Comparison of ENCODE assay signal across 13 cellular contexts in the genomic region with DNA sequence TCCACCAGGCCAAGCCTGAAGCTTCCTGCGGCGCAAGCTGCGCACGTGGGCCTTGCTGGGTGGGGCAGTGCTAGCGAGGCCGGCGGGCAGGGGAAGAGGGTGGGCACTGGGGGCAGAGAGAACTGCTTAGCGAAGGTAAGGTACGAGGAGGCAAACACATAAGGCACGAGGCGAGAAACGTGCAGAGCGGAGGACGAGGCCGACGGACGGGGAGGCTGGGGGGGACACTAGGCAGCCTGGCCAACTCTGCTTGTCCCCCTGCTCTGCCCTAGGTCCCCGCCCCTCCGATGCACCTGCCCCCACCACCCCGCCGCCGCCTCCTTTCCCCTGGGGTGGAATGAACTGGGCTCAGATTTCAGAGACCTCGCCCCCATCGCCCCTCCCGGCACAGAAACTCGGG. TPM values are rescaled to one million over a fixed set of nuclear protein-coding genes. Genes with fewer than 3 reads are reported as not detected.
A peak's percentile ranks its signal among the peaks of the same experiment; 100 is the strongest.
DNase-seq lines count a peak whose midpoint lies in the region; ATAC-seq and TF ChIP-seq lines count a peak whose summit lies in the region.
"Had no signal": no experiment of that assay in that cellular context is flagged by ENCODE, and none has a peak within 500 bp of the region (broad histone marks: within the 10 kb centered on the region; RNA-seq: fewer than 3 reads in every experiment).

No MANE protein-coding gene starts in this region.

- ATAC-seq in CD4-positive, alpha-beta T cell (ENCODE audit: poor library complexity), result no peak

- DNase-seq in CD4-positive, alpha-beta T cell, result no peak
- DNase-seq in GM12864 (ENCODE audit: low read depth), result no peak
- no peak for DNase-seq in activated T-helper 2 cell treated with anti-CD3 and anti-CD28 coated beads, Interferon-gamma antibody, Interleukin-2, Interleukin-4, amounts not matched to agents 10 μg/mL and 5 μg/mL and 100 μg/mL, durations not matched to agents 14 hours and 24 hours and 36 hours (ENCODE audit: low spot score)
- DNase-seq in mesothelial cell of epicardium (ENCODE audit: low spot score in 2 of 2, unreplicated experiment in 2 of 2), result no peak
- no peak for DNase-seq in cerebellar nuclear complex (lab: John Stamatoyannopoulos, UW)
- no peak for DNase-seq in SIG-M5 treated with dmso at 0.1 percent for 504 hours (lab: John Stamatoyannopoulos, UW; ENCODE audit: unreplicated experiment)
- DNase-seq in OCI-M2 (lab: John Stamatoyannopoulos, UW; ENCODE audit: unreplicated experiment), result no peak
- no peak for DNase-seq in stimulated activated CD4-positive, alpha-beta T cell treated with anti-CD3 and anti-CD28 coated beads, Interleukin-4, amount 100 ng/mL, for 4 hours
- DNase-seq: DMS79 treated with DMSO at 0.1 percent for 48 hours, midbrain, NCI-H1092 had no signal

- H3K4me1 Mint-ChIP-seq in CD4-positive, alpha-beta T cell (ENCODE audit: low read depth), result peaks cover 46% of the 10 kb centered on the region
- peaks cover 57% of the 10 kb centered on the region for H3K4me1 Mint-ChIP-seq in activated T-helper 2 cell treated with anti-CD3 and anti-CD28 coated beads, Interferon-gamma antibody, Interleukin-2, Interleukin-4, amounts not matched to agents 10 μg/mL and 5 μg/mL and 100 μg/mL, durations not matched to agents 14 hours and 24 hours and 36 hours (ENCODE audit: low read depth)
- H3K4me1 Mint-ChIP-seq in mesothelial cell of epicardium, result peaks cover 25% of the 10 kb centered on the region

- peaks cover 8% of the 10 kb centered on the region for H3K27me3 Mint-ChIP-seq in CD4-positive, alpha-beta T cell
- peaks cover 35% of the 10 kb centered on the region for H3K27me3 Mint-ChIP-seq in activated T-helper 2 cell treated with anti-CD3 and anti-CD28 coated beads, Interferon-gamma antibody, Interleukin-2, Interleukin-4, amounts not matched to agents 10 μg/mL and 5 μg/mL and 100 μg/mL, durations not matched to agents 14 hours and 24 hours and 36 hours (ENCODE audit: low read depth)
- peaks cover 47% of the 10 kb centered on the region for H3K27me3 Mint-ChIP-seq in mesothelial cell of epicardium (ENCODE audit: low read depth)

- TF ChIP-seq CTCF in CD4-positive, alpha-beta T cell (IDR thresholded peaks at IDR 0.05), result no peak
- TF ChIP-seq CTCF in GM12864 (IDR thresholded peaks at IDR 0.05; ENCODE audit: low read depth, low read length, missing control alignments), result no peak
- TF ChIP-seq CTCF in mesothelial cell of epicardium (IDR thresholded peaks at IDR 0.05; ENCODE audit: unreplicated experiment), result no peak

- no peak overlapping the region for H3K27ac ChIP-seq in CD4-positive, alpha-beta T cell (ENCODE audit: low read depth, low read length)
- H3K27ac ChIP-seq: upper lobe of right lung had no signal

- H3K27ac Mint-ChIP-seq in CD4-positive, alpha-beta T cell, result peak overlapping the region; percentile 72
- peak overlapping the region; percentile 76 for H3K27ac Mint-ChIP-seq in activated T-helper 2 cell treated with anti-CD3 and anti-CD28 coated beads, Interferon-gamma antibody, Interleukin-2, Interleukin-4, amounts not matched to agents 10 μg/mL and 5 μg/mL and 100 μg/mL, durations not matched to agents 14 hours and 24 hours and 36 hours
- no peak overlapping the region for H3K27ac Mint-ChIP-seq in mesothelial cell of epicardium
- H3K27ac Mint-ChIP-seq: WTC11 had no signal

- H3K4me3 ChIP-seq in GM12864 (ENCODE audit: low read depth, low read length), result peak overlapping the region; percentile 75
- H3K4me3 ChIP-seq: upper lobe of right lung had no signal

- no peaks in the 10 kb centered on the region for H3K9me3 Mint-ChIP-seq in CD4-positive, alpha-beta T cell
- H3K9me3 Mint-ChIP-seq in activated T-helper 2 cell treated with anti-CD3 and anti-CD28 coated beads, Interferon-gamma antibody, Interleukin-2, Interleukin-4, amounts not matched to agents 10 μg/mL and 5 μg/mL and 100 μg/mL, durations not matched to agents 14 hours and 24 hours and 36 hours, result no peaks in the 10 kb centered on the region
- H3K9me3 Mint-ChIP-seq in mesothelial cell of epicardium, result no peaks in the 10 kb centered on the region
- H3K9me3 Mint-ChIP-seq: WTC11 had no signal

- H3K27me3 ChIP-seq in CD4-positive, alpha-beta T cell (ENCODE audit: control insufficient read depth, insufficient read depth, low read length), result no peaks in the 10 kb centered on the region
- H3K27me3 ChIP-seq: upper lobe of right lung had no signal

- H3K36me3 Mint-ChIP-seq in CD4-positive, alpha-beta T cell (ENCODE audit: low read depth), result no peaks in the 10 kb centered on the region
- H3K36me3 Mint-ChIP-seq in activated T-helper 2 cell treated with anti-CD3 and anti-CD28 coated beads, Interferon-gamma antibody, Interleukin-2, Interleukin-4, amounts not matched to agents 10 μg/mL and 5 μg/mL and 100 μg/mL, durations not matched to agents 14 hours and 24 hours and 36 hours (ENCODE audit: low read depth), result peaks cover 19% of the 10 kb centered on the region
- no peaks in the 10 kb centered on the region for H3K36me3 Mint-ChIP-seq in mesothelial cell of epicardium
- H3K36me3 Mint-ChIP-seq: WTC11 had no signal

- intact Hi-C loops in CD4-positive, alpha-beta T cell (cut with DNase I, micrococcal nuclease), result loop anchor here in 1 of 2 experiments (5.0 kb wide), 1 partner anchor 1247 kb away; no protein-coding TSS in a partner anchor
- intact Hi-C loops in activated T-helper 2 cell treated with anti-CD3 and anti-CD28 coated beads, Interferon-gamma antibody, Interleukin-2, Interleukin-4, amounts not matched to agents 10 μg/mL and 5 μg/mL and 100 μg/mL, durations not matched to agents 14 hours and 24 hours and 36 hours (cut with micrococcal nuclease), result loop anchor here (2.0 kb wide), 1 partner anchor 96 kb away; no protein-coding TSS in a partner anchor

- H3K4me3 Mint-ChIP-seq in CD4-positive, alpha-beta T cell, result peak overlapping the region; percentile 83
- H3K4me3 Mint-ChIP-seq in activated T-helper 2 cell treated with anti-CD3 and anti-CD28 coated beads, Interferon-gamma antibody, Interleukin-2, Interleukin-4, amounts not matched to agents 10 μg/mL and 5 μg/mL and 100 μg/mL, durations not matched to agents 14 hours and 24 hours and 36 hours (ENCODE audit: low read depth), result peak overlapping the region; percentile 79
- H3K4me3 Mint-ChIP-seq in mesothelial cell of epicardium, result peak overlapping the region; percentile 73

- CTCF ChIA-PET in CD4-positive, alpha-beta T cell (lab: Charles Lee), result no interaction called here

- H3K9me3 ChIP-seq in CD4-positive, alpha-beta T cell (ENCODE audit: control insufficient read depth, low read length), result no peaks in the 10 kb centered on the region
- H3K9me3 ChIP-seq: upper lobe of right lung had no signal

- POLR2A ChIA-PET in CD4-positive, alpha-beta T cell (lab: Charles Lee), result interaction anchor here (1.0 kb wide), 1 partner anchor 97 kb away, joined by 4 read pairs; no protein-coding TSS in a partner anchor

RNA-seq across cellular contexts. Expression of a gene that starts 2.1 kb away (rescaled TPM):
- total RNA-seq in CD4-positive, alpha-beta T cell, result 10 to 100 TPM; 21.5 to 21.7 TPM
- 1.6 and 2.7 TPM in 2 replicates for total RNA-seq in activated T-helper 2 cell treated with anti-CD3 and anti-CD28 coated beads, Interferon-gamma antibody, Interleukin-2, Interleukin-4, amounts not matched to agents 10 μg/mL and 5 μg/mL and 100 μg/mL, durations not matched to agents 14 hours and 24 hours and 36 hours
- total RNA-seq in mesothelial cell of epicardium, result 9.0 to 9.8 TPM (median 9.7 TPM) in 3 replicates

RNA-seq across cellular contexts. Expression of a gene that starts 27.1 kb away (rescaled TPM):
- 1 to 10 TPM; 5.9 to 6.9 TPM for total RNA-seq in CD4-positive, alpha-beta T cell
- total RNA-seq in activated T-helper 2 cell treated with anti-CD3 and anti-CD28 coated beads, Interferon-gamma antibody, Interleukin-2, Interleukin-4, amounts not matched to agents 10 μg/mL and 5 μg/mL and 100 μg/mL, durations not matched to agents 14 hours and 24 hours and 36 hours, result 5.0 and 6.3 TPM in 2 replicates
- total RNA-seq in mesothelial cell of epicardium, result not detected in 3 replicates
